ENCODE assay signal across 1 cellular context in genomic region chr7:6008668-6009611, GRCh38.
TF ChIP-seq lines count a peak whose summit lies in the region.

Gene AIMP2 (plus strand): TSS chr7:6009272. CDS start chr7:6009364, 92 bp downstream.
Gene PMS2 (minus strand): TSS chr7:6009049. CDS start chr7:6009019, 30 bp downstream.

TF ChIP-seq in K562, 482 proteins besides CTCF, POLR2A, EP300 and RAD21 (continued from another document and continues in another):
- TF ChIP-seq CUX1 (CRISPR knock-in tag; IDR thresholded peaks at IDR 0.05): no peak
- peak; percentile 86 for TF ChIP-seq POLR2AphosphoS5 (IDR thresholded peaks at IDR 0.05; ENCODE audit: control insufficient read depth, insufficient read depth, low read depth, low read length)
- 0 out of 2 replicates have a peak, but pooled peaks have one; percentile 24 for TF ChIP-seq TSHZ1 (CRISPR knock-in tag; IDR thresholded peaks at IDR 0.05)
- TF ChIP-seq ZNF696 (CRISPR knock-in tag; conservative IDR thresholded peaks at IDR 0.05): no peak
- TF ChIP-seq HCFC1 (IDR thresholded peaks at IDR 0.05; ENCODE audit: low read depth, low read length): peak; percentile 16; the same call in 1 of the 2 replicates
- TF ChIP-seq NR0B1 (IDR thresholded peaks at IDR 0.05; ENCODE audit: partially characterized antibody): no peak
- no peak for TF ChIP-seq ZFP1 (CRISPR knock-in tag; IDR thresholded peaks at IDR 0.05)
- TF ChIP-seq PML (IDR thresholded peaks at IDR 0.05; ENCODE audit: low read length): peak; percentile 82
- no peak for TF ChIP-seq ZNF174 (CRISPR knock-in tag; IDR thresholded peaks at IDR 0.05)
- TF ChIP-seq HIVEP1 (CRISPR knock-in tag; IDR thresholded peaks at IDR 0.05): 0 out of 2 replicates have a peak, but pooled peaks have one; percentile 84
- no peak for TF ChIP-seq ZNF146 (CRISPR knock-in tag; IDR thresholded peaks at IDR 0.05; ENCODE audit: unreplicated experiment)
- TF ChIP-seq ZNF586 (CRISPR knock-in tag; conservative IDR thresholded peaks at IDR 0.05): no peak
- no peak for TF ChIP-seq ELK1 (CRISPR knock-in tag; IDR thresholded peaks at IDR 0.05)
- TF ChIP-seq ZNF318 (IDR thresholded peaks at IDR 0.05; ENCODE audit: borderline replicate concordance in 1 of 2, low read depth in 1 of 2): no peak
- TF ChIP-seq NFIC (IDR thresholded peaks at IDR 0.05): peak; percentile 26; the same call in 1 of the 2 replicates
- no peak for TF ChIP-seq HNRNPLL (IDR thresholded peaks at IDR 0.05; ENCODE audit: low read depth, low read length, poor library complexity, severe bottlenecking)
- peak; percentile 80 to 82; a peak in 3 of 4 replicates for TF ChIP-seq SIN3A (IDR thresholded peaks at IDR 0.05; ENCODE audit: borderline replicate concordance in 2 of 2, control insufficient read depth in 1 of 2, low read depth in 2 of 2, low read length in 2 of 2)
- TF ChIP-seq GABPA (tag; conservative IDR thresholded peaks at IDR 0.05; ENCODE audit: low read depth): peak; percentile 82
- no peak for TF ChIP-seq EZH2 (IDR thresholded peaks at IDR 0.05; ENCODE audit: borderline replicate concordance, low read depth, low read length)
- no peak for TF ChIP-seq TAF15 (IDR thresholded peaks at IDR 0.05; ENCODE audit: low read depth, low read length)
- no peak for TF ChIP-seq ZNF507 (tag; conservative IDR thresholded peaks at IDR 0.05)
- peak; percentile 66; the same call in 1 of the 2 replicates for TF ChIP-seq ZNF57 (CRISPR knock-in tag; IDR thresholded peaks at IDR 0.05)
- no peak for TF ChIP-seq ARID2 (IDR thresholded peaks at IDR 0.05)
- no peak for TF ChIP-seq TCF7L2 (IDR thresholded peaks at IDR 0.05; ENCODE audit: low read depth, low read length)
- TF ChIP-seq MYBL2 (IDR thresholded peaks at IDR 0.05; ENCODE audit: low read depth): peak; percentile 89
- TF ChIP-seq MYBL2 (CRISPR knock-in tag; IDR thresholded peaks at IDR 0.05; ENCODE audit: borderline replicate concordance): no peak
- peak; percentile 79; the same call in 1 of the 2 replicates for TF ChIP-seq ZC3H4 (CRISPR knock-in tag; IDR thresholded peaks at IDR 0.05; ENCODE audit: borderline replicate concordance)
- TF ChIP-seq TFAM (CRISPR knock-in tag; conservative IDR thresholded peaks at IDR 0.05): no peak
- TF ChIP-seq GABPB1 (CRISPR knock-in tag; IDR thresholded peaks at IDR 0.05): peak; percentile 89
- no peak for TF ChIP-seq XRCC4 (IDR thresholded peaks at IDR 0.05; ENCODE audit: extremely low read depth, insufficient read depth, insufficient read length)
- 0 out of 2 replicates have a peak, but pooled peaks have one; percentile 47 for TF ChIP-seq HNRNPL (IDR thresholded peaks at IDR 0.05; ENCODE audit: low read depth, low read length)
- no peak for TF ChIP-seq KLF10 (CRISPR knock-in tag; IDR thresholded peaks at IDR 0.05)
- TF ChIP-seq NFE2 (IDR thresholded peaks at IDR 0.05; ENCODE audit: low read depth): no peak
- peak; percentile 100 for TF ChIP-seq MYC (IDR thresholded peaks at IDR 0.05; ENCODE audit: low read depth, low read length)
- peak; percentile 95; the same call in 1 of the 2 replicates for TF ChIP-seq MYC (CRISPR knock-in tag; IDR thresholded peaks at IDR 0.05; ENCODE audit: borderline replicate concordance, low read depth)
- peak; percentile 99 to 100 for TF ChIP-seq MNT (conservative IDR thresholded peaks at IDR 0.05)
- TF ChIP-seq MECOM (CRISPR knock-in tag; IDR thresholded peaks at IDR 0.05): no peak
- peak; percentile 42 for TF ChIP-seq SP2 (IDR thresholded peaks at IDR 0.05; ENCODE audit: extremely low read depth, low read depth, low read length, poor library complexity, severe bottlenecking)
- TF ChIP-seq SIRT6 (IDR thresholded peaks at IDR 0.05; ENCODE audit: low read depth, low read length): no peak
- peak; percentile 96 for TF ChIP-seq NRF1 (conservative IDR thresholded peaks at IDR 0.05 in 1 of 2, IDR thresholded peaks at IDR 0.05 in 1 of 2)
